ENCODE assay signal across 8 cellular contexts in the genomic region with DNA sequence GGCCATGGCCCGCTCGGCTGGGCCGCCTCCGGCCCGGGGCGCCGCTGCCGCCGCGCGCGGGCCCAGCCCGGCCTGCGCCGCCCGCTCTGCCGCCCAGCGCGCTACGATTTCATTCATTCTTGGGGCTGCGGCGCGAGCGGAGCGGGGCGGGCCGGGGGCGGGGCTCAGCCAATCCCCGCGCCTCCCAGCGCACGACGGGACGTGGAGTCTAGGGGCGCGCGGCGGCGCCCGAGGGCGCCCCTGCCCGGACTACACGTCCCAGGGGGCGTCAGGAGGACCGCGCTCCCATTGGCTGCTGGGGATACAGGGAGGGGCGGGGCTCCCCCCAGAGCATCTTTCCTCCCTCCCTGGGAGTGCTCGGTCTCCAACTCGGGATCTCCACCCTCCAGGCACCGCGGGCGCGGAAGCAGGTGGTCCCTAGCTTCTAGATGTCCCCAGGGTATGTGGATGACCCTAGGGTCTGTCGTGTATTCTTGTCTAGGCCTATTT. TPM values are rescaled to one million over a fixed set of nuclear protein-coding genes. Genes with fewer than 3 reads are reported as not detected.
DNase-seq lines count a peak whose midpoint lies in the region; ATAC-seq and TF ChIP-seq lines count a peak whose summit lies in the region.

No MANE protein-coding gene starts in this region.

- H3K4me1 Mint-ChIP-seq in activated B cell treated with CpG ODN at 0.5 μM for 24 hours: peaks cover 21% of the 10 kb centered on the region

- CTCF ChIA-PET in activated B cell treated with CpG ODN at 0.5 μM for 24 hours (lab: Charles Lee): no interaction called here

- H3K27ac Mint-ChIP-seq in activated B cell treated with CpG ODN at 0.5 μM for 24 hours: no peak overlapping the region

- intact Hi-C loops in activated B cell treated with CpG ODN at 0.5 μM for 24 hours (cut with micrococcal nuclease): loop anchor here (1.0 to 10.0 kb wide), 3 partner anchors 106 to 705 kb away; a partner anchor contains a TSS

- POLR2A ChIA-PET in activated B cell treated with CpG ODN at 0.5 μM for 24 hours (lab: Charles Lee): interaction anchor here (0.7 to 1.0 kb wide), 2 partner anchors 196 to 323 kb away, joined by 7 to 8 read pairs; a partner anchor contains a TSS

- DNase-seq in DMS79 (lab: John Stamatoyannopoulos, UW) (peak; percentile 75), NCI-H2171 treated with DMSO at 0.1 percent for 48 hours (lab: John Stamatoyannopoulos, UW) (peak; percentile 95), activated B cell treated with CpG ODN at 0.5 μM for 24 hours (peak; percentile 52), caudate nucleus (lab: John Stamatoyannopoulos, UW) (peak in 60 of 61 donors; percentile 60 to 97 (median 91)), left lobe of liver (ENCODE audit: low spot score) (no peak)
- peak; percentile 50 to 71 (median 68) for DNase-seq in stimulated activated CD4-positive, alpha-beta T cell treated with anti-CD3 and anti-CD28 coated beads, TNF-alpha, amount 100 ng/mL, for 48 hours (ENCODE audit: low read depth in 3 of 3)

- H3K27me3 Mint-ChIP-seq in activated B cell treated with CpG ODN at 0.5 μM for 24 hours: peaks cover 40% of the 10 kb centered on the region

- peak overlapping the region; percentile 24 for H3K27ac ChIP-seq in caudate nucleus (ENCODE audit: low read depth, low read length)

- H3K36me3 Mint-ChIP-seq in activated B cell treated with CpG ODN at 0.5 μM for 24 hours (ENCODE audit: low read depth): no peaks in the 10 kb centered on the region

- peak; percentile 69 for ATAC-seq in HG02610 (IDR thresholded peaks at IDR 0.05; ENCODE audit: unreplicated experiment)
- ATAC-seq in activated B cell treated with CpG ODN at 0.5 μM for 24 hours (ENCODE audit: low read depth): peak; percentile 87
- ATAC-seq in left lobe of liver: peak; percentile 20
- ATAC-seq in HG03159 (IDR thresholded peaks at IDR 0.05; ENCODE audit: unreplicated experiment): no peak

- no peaks in the 10 kb centered on the region for H3K9me3 Mint-ChIP-seq in activated B cell treated with CpG ODN at 0.5 μM for 24 hours

- TF ChIP-seq CTCF in activated B cell treated with CpG ODN at 0.5 μM for 24 hours (IDR thresholded peaks at IDR 0.05): no peak

- H3K4me3 Mint-ChIP-seq in activated B cell treated with CpG ODN at 0.5 μM for 24 hours: no peak overlapping the region

RNA-seq across cellular contexts. Expression of a gene that starts 5.6 kb away (rescaled TPM):
- total RNA-seq in activated B cell treated with CpG ODN at 0.5 μM for 24 hours (not detected in 2 replicates), left lobe of liver (not detected)

RNA-seq across cellular contexts. Expression of a gene that starts 26.5 kb away (rescaled TPM):
- total RNA-seq in activated B cell treated with CpG ODN at 0.5 μM for 24 hours (17.2 and 17.4 TPM in 2 replicates), left lobe of liver (3.9 TPM)

RNA-seq across cellular contexts. Expression of a gene that starts 34.7 kb away (rescaled TPM):
- total RNA-seq in activated B cell treated with CpG ODN at 0.5 μM for 24 hours (70.3 and 73.4 TPM in 2 replicates), left lobe of liver (7.3 TPM)
